ENCODE assay signal across 8 cellular contexts in genomic region chr17:49191917-49192741, GRCh38. TPM values are rescaled to one million over a fixed set of nuclear protein-coding genes. Genes with fewer than 3 reads are reported as not detected.
A peak's percentile ranks its signal among the peaks of the same experiment; 100 is the strongest.
DNase-seq lines count a peak whose midpoint lies in the region; ATAC-seq and TF ChIP-seq lines count a peak whose summit lies in the region.

No MANE protein-coding gene starts in this region.

- H3K4me1 Mint-ChIP-seq in activated naive CD8-positive, alpha-beta T cell treated with anti-CD3 and anti-CD28 coated beads, Interleukin-2, amount 10 ng/mL, durations not matched to agents 7 days and 5 days, result peaks cover 34% of the 10 kb centered on the region

- peak overlapping the region; percentile 60 for H3K4me3 ChIP-seq in GM12864 (ENCODE audit: low read depth, low read length)
- peak overlapping the region; percentile 81 for H3K4me3 ChIP-seq in cardiac muscle cell
- peak overlapping the region; percentile 99 for H3K4me3 ChIP-seq in parathyroid adenoma (ENCODE audit: low read depth, low read length)
- peak overlapping the region; percentile 60 to 81 (median 68) for H3K4me3 ChIP-seq in transverse colon

- H3K4me2 ChIP-seq in parathyroid adenoma (ENCODE audit: low read length), result peak overlapping the region; percentile 98

- peak; percentile 58 for ATAC-seq in HG02759 (IDR thresholded peaks at IDR 0.05; ENCODE audit: unreplicated experiment)
- ATAC-seq in activated naive CD8-positive, alpha-beta T cell treated with anti-CD3 and anti-CD28 coated beads, Interleukin-2, amount 10 ng/mL, durations not matched to agents 7 days and 5 days (ENCODE audit: low read depth), result peak; percentile 50

- TF ChIP-seq POLR2A in transverse colon (IDR thresholded peaks at IDR 0.05), result peak; percentile 50

- peak overlapping the region; percentile 91 for H3K4me3 Mint-ChIP-seq in activated naive CD8-positive, alpha-beta T cell treated with anti-CD3 and anti-CD28 coated beads, Interleukin-2, amount 10 ng/mL, durations not matched to agents 7 days and 5 days

- H3K27ac Mint-ChIP-seq in activated naive CD8-positive, alpha-beta T cell treated with anti-CD3 and anti-CD28 coated beads, Interleukin-2, amount 10 ng/mL, durations not matched to agents 7 days and 5 days, result peak overlapping the region; percentile 100

- no peaks in the 10 kb centered on the region for H3K36me3 Mint-ChIP-seq in activated naive CD8-positive, alpha-beta T cell treated with anti-CD3 and anti-CD28 coated beads, Interleukin-2, amount 10 ng/mL, durations not matched to agents 7 days and 5 days

- no peaks in the 10 kb centered on the region for H3K9me3 Mint-ChIP-seq in activated naive CD8-positive, alpha-beta T cell treated with anti-CD3 and anti-CD28 coated beads, Interleukin-2, amount 10 ng/mL, durations not matched to agents 7 days and 5 days

- H3K27me3 ChIP-seq in cardiac muscle cell (no peaks in the 10 kb centered on the region), parathyroid adenoma (ENCODE audit: control insufficient read depth, insufficient read depth, low read length) (no peaks in the 10 kb centered on the region), transverse colon (no peaks in the 10 kb centered on the region)

- H3K36me3 ChIP-seq in cardiac muscle cell (no peaks in the 10 kb centered on the region), parathyroid adenoma (ENCODE audit: control insufficient read depth, insufficient read depth, low read length) (no peaks in the 10 kb centered on the region), transverse colon (no peaks in the 10 kb centered on the region)

- WGBS in transverse colon (ENCODE audit: low coverage in 1 of 2), 2 donors, result 0% methylated on average over 49 of the region's 53 CpGs; no CpG with 5 or more reads in 1 of the 2 donors

- H3K27ac ChIP-seq in cardiac muscle cell (peak overlapping the region; percentile 94), parathyroid adenoma (peak overlapping the region; percentile 96), transverse colon (peak overlapping the region; percentile 88 to 98 (median 96))

- no peaks in the 10 kb centered on the region for H3K79me2 ChIP-seq in parathyroid adenoma

- TF ChIP-seq CTCF in GM12864 (IDR thresholded peaks at IDR 0.05; ENCODE audit: low read depth, low read length, missing control alignments) (peak; percentile 37), cardiac muscle cell (IDR thresholded peaks at IDR 0.05; ENCODE audit: low read depth, low read length) (peak; percentile 42), parathyroid adenoma (IDR thresholded peaks at IDR 0.05) (peak; percentile 18), transverse colon (IDR thresholded peaks at IDR 0.05) (peak in 3 of 5 experiments; percentile 15 to 40 (median 23))

- no peaks in the 10 kb centered on the region for H3K9me3 ChIP-seq in cardiac muscle cell (ENCODE audit: low read depth)
- H3K9me3 ChIP-seq in parathyroid adenoma (ENCODE audit: control insufficient read depth, low read length), result no peaks in the 10 kb centered on the region
- H3K9me3 ChIP-seq in transverse colon, result no peaks in the 10 kb centered on the region

- H3K4me1 ChIP-seq in cardiac muscle cell (ENCODE audit: low read depth) (no peaks in the 10 kb centered on the region), parathyroid adenoma (no peaks in the 10 kb centered on the region), transverse colon (peaks cover 0 to 21% (median 10%) of the 10 kb centered on the region in 4 donors)

- DNase-seq in GM12864 (ENCODE audit: low read depth) (peak; percentile 71), NCI-H1105 (lab: John Stamatoyannopoulos, UW) (peak; percentile 73), SKM-1 treated with dmso at 0.1 percent for 144 hours (lab: John Stamatoyannopoulos, UW; ENCODE audit: unreplicated experiment) (peak; percentile 72), cardiac muscle cell (ENCODE audit: low read depth in 1 of 2, low spot score in 1 of 2) (peak; percentile 83 to 91), transverse colon (peak; percentile 94)
- DNase-seq in activated naive CD8-positive, alpha-beta T cell treated with anti-CD3 and anti-CD28 coated beads, Interleukin-2, amount 10 ng/mL, durations not matched to agents 7 days and 5 days, result peak; percentile 96

- intact Hi-C loops in transverse colon (cut with DNase I; ENCODE audit: low total_unique reads), result no loop called here

- in situ Hi-C loops in transverse colon (cut with MboI; ENCODE audit: low pct_ligation_motif_present in 1 of 4, low pct_unique_long_range_greater_than_20kb in 1 of 4, low sequenced_read_pairs in 3 of 4), result no loop called here

- POLR2A ChIA-PET in activated naive CD8-positive, alpha-beta T cell treated with anti-CD3 and anti-CD28 coated beads, Interleukin-2, amount 10 ng/mL, durations not matched to agents 7 days and 5 days (lab: Charles Lee), result interaction anchor here (0.6 to 6.1 kb wide), 14 partner anchors 10 to 1245 kb away, joined by 3 to 120 read pairs (median 6); partner anchors contain the start of genes ABI3, GNGT2 and UBE2Z

- H2AFZ ChIP-seq in parathyroid adenoma, result peak overlapping the region; percentile 99

- peaks cover 1% of the 10 kb centered on the region for H3K27me3 Mint-ChIP-seq in activated naive CD8-positive, alpha-beta T cell treated with anti-CD3 and anti-CD28 coated beads, Interleukin-2, amount 10 ng/mL, durations not matched to agents 7 days and 5 days

- peak overlapping the region; percentile 75 for H3K9ac ChIP-seq in parathyroid adenoma

- no peak for TF ChIP-seq EP300 in transverse colon (IDR thresholded peaks at IDR 0.05; ENCODE audit: low read depth)

RNA-seq across cellular contexts. Expression of gene GNGT2, which starts 18.2 kb away (rescaled TPM):
- 10 to 100 TPM; 27.9 to 34.2 TPM for total RNA-seq in activated naive CD8-positive, alpha-beta T cell treated with anti-CD3 and anti-CD28 coated beads, Interleukin-2, amount 10 ng/mL, durations not matched to agents 7 days and 5 days
- total RNA-seq in cardiac muscle cell (not detected in 2 replicates), transverse colon (1 to 10 TPM in 1 of 4 donors, under 1 TPM in 1, not detected in 2; 0.68 to 4.0 TPM)
- not detected in 2 replicates for polyA plus RNA-seq in cardiac muscle cell

RNA-seq across cellular contexts. Expression of gene ABI3, which starts 18.4 kb away (rescaled TPM):
- 10 to 100 TPM; 86.4 to 86.7 TPM for total RNA-seq in activated naive CD8-positive, alpha-beta T cell treated with anti-CD3 and anti-CD28 coated beads, Interleukin-2, amount 10 ng/mL, durations not matched to agents 7 days and 5 days
- total RNA-seq in cardiac muscle cell, result 0.24 and 0.32 TPM in 2 replicates
- polyA plus RNA-seq in cardiac muscle cell, result 2.5 TPM in 1 of 2 replicates, not detected in the other
- total RNA-seq in transverse colon, result 1 to 10 TPM in 3 of 4 donors, under 1 TPM in 1; 0.60 to 7.6 (median 5.9) TPM

RNA-seq across cellular contexts. Expression of gene PHOSPHO1, which starts 38.5 kb away (rescaled TPM):
- total RNA-seq in activated naive CD8-positive, alpha-beta T cell treated with anti-CD3 and anti-CD28 coated beads, Interleukin-2, amount 10 ng/mL, durations not matched to agents 7 days and 5 days, result not detected
- not detected in 2 replicates for total RNA-seq in cardiac muscle cell
- polyA plus RNA-seq in cardiac muscle cell, result not detected in 2 replicates
- total RNA-seq in transverse colon, result not detected

RNA-seq across cellular contexts. Expression of gene B4GALNT2, which starts 59.6 kb away (rescaled TPM):
- not detected for total RNA-seq in activated naive CD8-positive, alpha-beta T cell treated with anti-CD3 and anti-CD28 coated beads, Interleukin-2, amount 10 ng/mL, durations not matched to agents 7 days and 5 days
- total RNA-seq in cardiac muscle cell (not detected in 2 replicates), transverse colon (10 to 100 TPM; 19.8 to 75.9 (median 47.3) TPM)
- not detected in 2 replicates for polyA plus RNA-seq in cardiac muscle cell

Comparison
In these comparisons a context has a peak if more than half of its experiments do, and no peak if none do; other contexts are left out.
1. Peak in every context shown above with its lines: DNase-seq, ATAC-seq, H3K4me3 ChIP-seq and H3K27ac ChIP-seq.
2. RNA of gene GNGT2, which starts 18.2 kb away (total RNA-seq): 27.9 to 34.2 TPM in activated naive CD8-positive, alpha-beta T cell treated with anti-CD3 and anti-CD28 coated beads, Interleukin-2, amount 10 ng/mL, durations not matched to agents 7 days and 5 days; 0.68 to 4.0 TPM in transverse colon and not detected in cardiac muscle cell; every median in the first group is over 4 times any median in the second.
3. RNA of gene ABI3, which starts 18.4 kb away (total RNA-seq): 86.4 to 86.7 TPM in activated naive CD8-positive, alpha-beta T cell treated with anti-CD3 and anti-CD28 coated beads, Interleukin-2, amount 10 ng/mL, durations not matched to agents 7 days and 5 days; 0.60 to 7.6 TPM in transverse colon and 0.24 to 0.32 TPM in cardiac muscle cell; every median in the first group is over 10 times any median in the second.